In the genomic region with DNA sequence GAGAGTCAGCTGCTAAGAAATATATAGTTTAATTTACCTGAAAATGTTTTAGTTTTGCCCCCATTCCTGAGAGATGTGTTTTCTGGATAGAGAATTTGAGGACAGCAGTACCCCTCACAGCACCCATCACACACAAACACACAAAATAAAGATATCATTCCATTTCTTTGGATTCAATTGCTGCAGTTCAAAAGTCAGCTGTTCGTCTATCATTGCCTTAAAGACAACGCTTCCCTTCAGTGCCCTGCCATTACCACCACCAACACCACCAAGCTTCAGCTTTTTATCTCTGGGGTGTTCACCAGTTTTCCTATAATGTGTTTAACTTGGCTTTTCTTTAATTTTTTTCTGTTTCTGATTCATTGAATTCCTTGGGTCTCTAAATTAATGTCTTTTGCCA, we compare ENCODE assay signal across 7 cellular contexts.
"Had no signal": no experiment of that assay in that cellular context is flagged by ENCODE, and none has a peak within 500 bp of the region (broad histone marks: within the 10 kb centered on the region; RNA-seq: fewer than 3 reads in every experiment).

No MANE protein-coding gene starts in this region.

- DNase-seq: GF-D8 had no signal

- FAIRE-seq: G401.6, GM12878, GM12891, GM12892, GM18507, GM19239 had no signal

- ATAC-seq: GM12878 had no signal

- H3K4me3 ChIP-seq: GM12878 had no signal
